Comparison of ENCODE assay signal across 8 cellular contexts in genomic region chr12:116533343-116534248, GRCh38.
DNase-seq lines count a peak whose midpoint lies in the region; ATAC-seq lines count a peak whose summit lies in the region.

No MANE protein-coding gene starts in this region.

- ATAC-seq in HG03342 (IDR thresholded peaks at IDR 0.05; ENCODE audit: unreplicated experiment): peak; percentile 59

- DNase-seq in NCI-H146 (lab: John Stamatoyannopoulos, UW) (peak; percentile 26), NCI-H146 treated with DMSO at 0.1 percent for 48 hours (lab: John Stamatoyannopoulos, UW; ENCODE audit: unreplicated experiment) (no peak), NCI-H774 (lab: John Stamatoyannopoulos, UW) (peak; percentile 80), medulla oblongata (ENCODE audit: extremely low spot score) (peak; percentile 86)
- DNase-seq in activated CD8-positive, alpha-beta memory T cell treated with anti-CD3 and anti-CD28 coated beads for 1 hour (ENCODE audit: extremely low read depth in 1 of 2, low read depth in 1 of 2): peak; percentile 39 to 72
- peak; percentile 67 for DNase-seq in effector CD8-positive, alpha-beta T cell (lab: John Stamatoyannopoulos, UW)
- DNase-seq in stimulated activated CD4-positive, alpha-beta T cell treated with anti-CD3 and anti-CD28 coated beads, TNF-alpha, amount 100 ng/mL, for 48 hours (ENCODE audit: low read depth in 3 of 3): peak; percentile 49 to 79 (median 51)
